ENCODE assay signal across 13 cellular contexts in genomic region chr12:47155457-47156166, GRCh38.
A peak's percentile ranks its signal among the peaks of the same experiment; 100 is the strongest.
DNase-seq lines count a peak whose midpoint lies in the region; ATAC-seq, FAIRE-seq and TF ChIP-seq lines count a peak whose summit lies in the region.
"Had no signal": no experiment of that assay in that cellular context is flagged by ENCODE, and none has a peak within 500 bp of the region (broad histone marks: within the 10 kb centered on the region; RNA-seq: fewer than 3 reads in every experiment).

No MANE protein-coding gene starts in this region.

- no peak overlapping the region for H2AK5ac ChIP-seq in trophoblast cell (ENCODE audit: low read length)

- no peak for DNase-seq in activated naive CD4-positive, alpha-beta T cell treated with anti-CD3 and anti-CD28 coated beads for 36 hours
- DNase-seq in activated naive CD4-positive, alpha-beta T cell treated with Interleukin-2 at 50 U/mL for 16 hours, result no peak
- DNase-seq in T-cell, result no peak
- DNase-seq in fibroblast of peridontal ligament (ENCODE audit: extremely low read depth), result peak; percentile 66
- no peak for DNase-seq in smooth muscle cell (lab: John Stamatoyannopoulos, UW; ENCODE audit: unreplicated experiment)
- DNase-seq in GM12891 (ENCODE audit: insufficient read length, low spot score), result no peak
- no peak for DNase-seq in trophoblast cell
- DNase-seq: activated naive CD8-positive, alpha-beta T cell treated with anti-CD3 and anti-CD28 coated beads, Interleukin-2, amount 10 ng/mL, durations not matched to agents 7 days and 5 days; NK-92 treated with Interleukin-12 subunit alpha and Interleukin-12 subunit beta, amount 100 ng/mL, for 24 hours; stimulated activated CD4-positive, alpha-beta T cell treated with anti-CD3 and anti-CD28 coated beads, Interleukin-12 subunit alpha, Interleukin-12 subunit beta, amount 100 ng/mL, for 4 hours had no signal

- H3K9me3 ChIP-seq in smooth muscle cell (replicated peaks; ENCODE audit: low read depth) (no peaks in the 10 kb centered on the region), trophoblast cell (ENCODE audit: insufficient read depth, low read depth, low read length) (no peaks in the 10 kb centered on the region)

- 91% methylated on average over 3 of the region's 3 CpGs for whole genome bisulfite sequencing in smooth muscle cell (ENCODE audit: low lambda C conversion rate)
- WGBS in trophoblast cell (ENCODE audit: extremely low coverage, insufficient coverage, insufficient read length), result no CpG with 5 or more reads among the region's 3 CpGs

- POLR2A ChIA-PET in T-cell (lab: Charles Lee), result interaction anchor here in 1 of 2 donors (0.7 kb wide), 1 partner anchor 568 kb away, joined by 3 read pairs; no protein-coding TSS in a partner anchor

- no peaks in the 10 kb centered on the region for H3F3A ChIP-seq in smooth muscle cell (ENCODE audit: low read depth)

- H4K12ac ChIP-seq in trophoblast cell (ENCODE audit: low read depth, low read length), result no peak overlapping the region

- no peaks in the 10 kb centered on the region for H4K20me1 ChIP-seq in smooth muscle cell (ENCODE audit: low read depth)
- H4K20me1 ChIP-seq: BLaER1 had no signal

- no peaks in the 10 kb centered on the region for H3K79me1 ChIP-seq in trophoblast cell (ENCODE audit: low read length)

- intact Hi-C loops in activated naive CD4-positive, alpha-beta T cell treated with anti-CD3 and anti-CD28 coated beads for 36 hours (cut with micrococcal nuclease), result no loop called here

- H2BK5ac ChIP-seq in trophoblast cell (ENCODE audit: low read depth, low read length, poor library complexity), result no peak overlapping the region

- no peak overlapping the region for H3K4me3 Mint-ChIP-seq in activated naive CD4-positive, alpha-beta T cell treated with anti-CD3 and anti-CD28 coated beads for 36 hours
- H3K4me3 Mint-ChIP-seq in T-cell, result no peak overlapping the region
- no peak overlapping the region for H3K4me3 Mint-ChIP-seq in stimulated activated memory B cell treated with anti-CD40 and anti-IgM and Interleukin-4, amounts not matched to agents 10 μg/mL and 1 μg/mL and 100 μg/mL, for 72 hours
- H3K4me3 Mint-ChIP-seq: activated naive CD8-positive, alpha-beta T cell treated with anti-CD3 and anti-CD28 coated beads, Interleukin-2, amount 10 ng/mL, durations not matched to agents 7 days and 5 days had no signal

- no peak overlapping the region for H4K91ac ChIP-seq in trophoblast cell (ENCODE audit: low read depth, low read length)

- no peak overlapping the region for H2BK120ac ChIP-seq in trophoblast cell (ENCODE audit: insufficient read depth, low read length, poor library complexity)

- peaks cover 35% of the 10 kb centered on the region for H3K4me1 Mint-ChIP-seq in activated naive CD4-positive, alpha-beta T cell treated with anti-CD3 and anti-CD28 coated beads for 36 hours (ENCODE audit: low read depth)
- H3K4me1 Mint-ChIP-seq in T-cell, result peaks cover 37 to 42% (median 40%) of the 10 kb centered on the region in 3 donors
- H3K4me1 Mint-ChIP-seq in stimulated activated memory B cell treated with anti-CD40 and anti-IgM and Interleukin-4, amounts not matched to agents 10 μg/mL and 1 μg/mL and 100 μg/mL, for 72 hours, result peaks cover 22% of the 10 kb centered on the region

- H3K36me3 ChIP-seq in smooth muscle cell (ENCODE audit: low read depth) (no peaks in the 10 kb centered on the region), trophoblast cell (ENCODE audit: control insufficient read depth in 1 of 2, insufficient read depth in 2 of 2, low read length in 2 of 2) (no peaks in the 10 kb centered on the region)
- H3K36me3 ChIP-seq: BLaER1 had no signal

- H3K4me1 ChIP-seq in smooth muscle cell (ENCODE audit: low read depth) (peaks cover 4% of the 10 kb centered on the region), trophoblast cell (ENCODE audit: control insufficient read depth in 1 of 2, insufficient read depth in 2 of 2, low read length in 2 of 2) (no peaks in the 10 kb centered on the region)
- H3K4me1 ChIP-seq: BLaER1 had no signal

- no peak overlapping the region for H3K23ac ChIP-seq in trophoblast cell (ENCODE audit: low read length)

- H3K27me3 ChIP-seq in smooth muscle cell (ENCODE audit: low read depth) (no peaks in the 10 kb centered on the region), trophoblast cell (ENCODE audit: insufficient read depth, low read length) (no peaks in the 10 kb centered on the region)
- H3K27me3 ChIP-seq: BLaER1 had no signal

- H3K27ac Mint-ChIP-seq in activated naive CD4-positive, alpha-beta T cell treated with anti-CD3 and anti-CD28 coated beads for 36 hours, result peak overlapping the region; percentile 20
- peak overlapping the region; percentile 66 to 71 for H3K27ac Mint-ChIP-seq in T-cell
- H3K27ac Mint-ChIP-seq in stimulated activated memory B cell treated with anti-CD40 and anti-IgM and Interleukin-4, amounts not matched to agents 10 μg/mL and 1 μg/mL and 100 μg/mL, for 72 hours, result peak overlapping the region; percentile 24
- H3K27ac Mint-ChIP-seq: activated naive CD8-positive, alpha-beta T cell treated with anti-CD3 and anti-CD28 coated beads, Interleukin-2, amount 10 ng/mL, durations not matched to agents 7 days and 5 days had no signal

- no peak overlapping the region for H3K4me3 ChIP-seq in smooth muscle cell
- H3K4me3 ChIP-seq in trophoblast cell (ENCODE audit: low read depth, low read length), result no peak overlapping the region
- H3K4me3 ChIP-seq: BLaER1 had no signal

- no peak overlapping the region for H3K14ac ChIP-seq in trophoblast cell (ENCODE audit: low read length)

- no peak overlapping the region for H4K8ac ChIP-seq in trophoblast cell (ENCODE audit: low read depth, low read length)

- no peak for TF ChIP-seq POLR2A in GM12891 (IDR thresholded peaks at IDR 0.05; ENCODE audit: low read depth, low read length)

- CTCF ChIA-PET in activated naive CD4-positive, alpha-beta T cell treated with anti-CD3 and anti-CD28 coated beads for 36 hours (lab: Charles Lee), result interaction anchor here (1.2 to 1.9 kb wide), 2 partner anchors 10 to 84 kb away, joined by 4 to 5 read pairs; no protein-coding TSS in a partner anchor
- CTCF ChIA-PET in T-cell (lab: Charles Lee), result interaction anchor here in 1 of 2 donors (1.0 kb wide), 1 partner anchor 11 kb away, joined by 4 read pairs; no protein-coding TSS in a partner anchor

- H3K4ac ChIP-seq in trophoblast cell (ENCODE audit: low read depth, low read length), result no peak overlapping the region

- H2AFZ ChIP-seq in smooth muscle cell (ENCODE audit: low read depth), result no peak overlapping the region
- H2AFZ ChIP-seq in trophoblast cell (ENCODE audit: insufficient read depth, low read length, poor library complexity), result no peak overlapping the region

- peaks cover 17% of the 10 kb centered on the region for H3K9me3 Mint-ChIP-seq in activated naive CD4-positive, alpha-beta T cell treated with anti-CD3 and anti-CD28 coated beads for 36 hours
- H3K9me3 Mint-ChIP-seq in T-cell, result peaks cover 8 to 21% (median 16%) of the 10 kb centered on the region in 3 donors
- H3K9me3 Mint-ChIP-seq in stimulated activated memory B cell treated with anti-CD40 and anti-IgM and Interleukin-4, amounts not matched to agents 10 μg/mL and 1 μg/mL and 100 μg/mL, for 72 hours, result peaks cover 10% of the 10 kb centered on the region

- peak in 3 of 4 experiments; percentile 47 to 71 (median 61) for ATAC-seq in T-cell (replicated peaks in 1 of 4)
- no peak for ATAC-seq in stimulated activated memory B cell treated with anti-CD40 and anti-IgM and Interleukin-4, amounts not matched to agents 10 μg/mL and 1 μg/mL and 100 μg/mL, for 72 hours

- H3K36me3 Mint-ChIP-seq in activated naive CD4-positive, alpha-beta T cell treated with anti-CD3 and anti-CD28 coated beads for 36 hours (ENCODE audit: low read depth), result peaks cover 19% of the 10 kb centered on the region
- H3K36me3 Mint-ChIP-seq in T-cell, result peaks cover 39% of the 10 kb centered on the region
- peaks cover 22% of the 10 kb centered on the region for H3K36me3 Mint-ChIP-seq in stimulated activated memory B cell treated with anti-CD40 and anti-IgM and Interleukin-4, amounts not matched to agents 10 μg/mL and 1 μg/mL and 100 μg/mL, for 72 hours

- H3K27me3 Mint-ChIP-seq in activated naive CD4-positive, alpha-beta T cell treated with anti-CD3 and anti-CD28 coated beads for 36 hours (ENCODE audit: low read depth), result no peaks in the 10 kb centered on the region
- H3K27me3 Mint-ChIP-seq in T-cell, result no peaks in the 10 kb centered on the region
- no peaks in the 10 kb centered on the region for H3K27me3 Mint-ChIP-seq in stimulated activated memory B cell treated with anti-CD40 and anti-IgM and Interleukin-4, amounts not matched to agents 10 μg/mL and 1 μg/mL and 100 μg/mL, for 72 hours
- H3K27me3 Mint-ChIP-seq: activated naive CD8-positive, alpha-beta T cell treated with anti-CD3 and anti-CD28 coated beads, Interleukin-2, amount 10 ng/mL, durations not matched to agents 7 days and 5 days had no signal

- FAIRE-seq in GM12891 (lab: Jason Lieb, UNC), result no peak
- FAIRE-seq: TTC549 had no signal

- no peak overlapping the region for H2BK12ac ChIP-seq in trophoblast cell (ENCODE audit: low read length)

- no peak overlapping the region for H3K27ac ChIP-seq in smooth muscle cell (ENCODE audit: low read depth)
- H3K27ac ChIP-seq in trophoblast cell (ENCODE audit: low read depth, low read length), result no peak overlapping the region
- H3K27ac ChIP-seq: BLaER1 had no signal

- H3K9ac ChIP-seq in smooth muscle cell (ENCODE audit: low read depth), result no peak overlapping the region
- H3K9ac ChIP-seq in trophoblast cell (ENCODE audit: low read length), result no peak overlapping the region
- H3K9ac ChIP-seq: BLaER1 had no signal

- TF ChIP-seq CTCF in smooth muscle cell (IDR thresholded peaks at IDR 0.05; ENCODE audit: borderline replicate concordance, insufficient read depth, poor library complexity, severe bottlenecking), result no peak

- H3K79me2 ChIP-seq in smooth muscle cell (ENCODE audit: low read depth), result no peaks in the 10 kb centered on the region
- H3K79me2 ChIP-seq in trophoblast cell (ENCODE audit: control insufficient read depth, insufficient read depth, low read length, poor library complexity), result no peaks in the 10 kb centered on the region

- H3K18ac ChIP-seq in trophoblast cell (ENCODE audit: low read length), result no peak overlapping the region

- H3K4me2 ChIP-seq in smooth muscle cell (no peak overlapping the region), trophoblast cell (ENCODE audit: low read length) (no peak overlapping the region)
- H3K4me2 ChIP-seq: BLaER1 had no signal

TF ChIP-seq in GM12891, 5 proteins besides CTCF, POLR2A, EP300 and RAD21:
- TF ChIP-seq TAF1 (IDR thresholded peaks at IDR 0.05; ENCODE audit: low read depth, low read length), result no peak
- TF ChIP-seq PAX5 (IDR thresholded peaks at IDR 0.05; ENCODE audit: insufficient read depth, low read length, severe bottlenecking), result no peak
- no peak for TF ChIP-seq POU2F2 (IDR thresholded peaks at IDR 0.05; ENCODE audit: low read depth, low read length)
- TF ChIP-seq POLR2AphosphoS5 (IDR thresholded peaks at IDR 0.05; ENCODE audit: low read depth, low read length), result no peak
- no peak for TF ChIP-seq SPI1 (IDR thresholded peaks at IDR 0.05; ENCODE audit: low read depth, low read length)
